ENCODE assay signal across 8 cellular contexts in the genomic region with DNA sequence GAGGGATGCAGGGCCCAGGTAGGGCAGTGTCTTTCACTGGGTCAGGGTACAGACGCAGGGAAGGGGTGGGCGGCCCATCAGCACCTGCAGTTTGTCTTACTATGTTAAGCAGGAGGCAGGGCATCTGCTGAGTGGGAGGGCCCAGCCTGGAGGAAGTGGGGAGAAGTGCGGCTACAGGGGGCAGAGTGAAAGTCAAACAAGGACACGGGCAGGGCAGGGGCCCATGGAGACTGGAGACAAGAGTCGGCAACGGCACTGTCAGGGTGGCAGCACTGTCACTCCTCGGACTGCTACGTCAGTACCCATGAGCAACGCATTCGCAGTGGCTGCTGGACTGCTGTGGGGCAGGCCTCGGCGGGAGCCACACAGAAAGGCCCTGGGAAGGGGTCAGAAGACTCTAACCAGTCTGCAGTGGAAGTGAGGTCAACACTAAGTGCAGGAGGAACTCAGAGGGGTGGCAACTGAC.
DNase-seq lines count a peak whose midpoint lies in the region; ATAC-seq and TF ChIP-seq lines count a peak whose summit lies in the region.

No MANE protein-coding gene starts in this region.

- DNase-seq in effector memory CD8-positive, alpha-beta T cell = peak; percentile 33 to 58 (median 49)
- DNase-seq in stimulated activated CD4-positive, alpha-beta T cell treated with anti-CD3 and anti-CD28 coated beads, Interleukin-2, amount 100 ng/mL, for 24 hours = peak; percentile 43 to 55
- no peak for DNase-seq in NCI-H2107 treated with DMSO at 0.1 percent for 48 hours (lab: John Stamatoyannopoulos, UW; ENCODE audit: unreplicated experiment)
- DNase-seq in NCI-H524 (lab: John Stamatoyannopoulos, UW) = no peak

- 0 out of 2 replicates have a peak, but pooled peaks have one; percentile 10 for TF ChIP-seq CTCF in GM12875 (IDR thresholded peaks at IDR 0.05; ENCODE audit: borderline replicate concordance, insufficient read depth, low read depth, low read length)

- no peaks in the 10 kb centered on the region for H3K9me3 Mint-ChIP-seq in effector memory CD8-positive, alpha-beta T cell

- H3K27ac Mint-ChIP-seq in effector memory CD8-positive, alpha-beta T cell = peak overlapping the region; percentile 66 to 86

- peaks cover 7% of the 10 kb centered on the region for H3K36me3 Mint-ChIP-seq in effector memory CD8-positive, alpha-beta T cell (ENCODE audit: insufficient read depth)

- H3K27me3 Mint-ChIP-seq in effector memory CD8-positive, alpha-beta T cell = no peaks in the 10 kb centered on the region

- ATAC-seq in HG03139 (IDR thresholded peaks at IDR 0.05; ENCODE audit: unreplicated experiment) (peak; percentile 66), HG02763 (IDR thresholded peaks at IDR 0.05; ENCODE audit: unreplicated experiment) (no peak)
- ATAC-seq in activated CD4-positive, CD25-positive, alpha-beta regulatory T cell treated with anti-CD3 and anti-CD28 coated beads, Interleukin-2, amount 50 U/mL, for 24 hours = peak; percentile 69 to 77
- ATAC-seq in effector memory CD8-positive, alpha-beta T cell (replicated peaks) = peak; percentile 95

- H3K4me3 Mint-ChIP-seq in effector memory CD8-positive, alpha-beta T cell = peak overlapping the region; percentile 56 to 61

- no peak overlapping the region for H3K4me3 ChIP-seq in GM12875 (ENCODE audit: low read depth, low read length)

- peaks cover 64 to 79% of the 10 kb centered on the region in 2 donors for H3K4me1 Mint-ChIP-seq in effector memory CD8-positive, alpha-beta T cell (ENCODE audit: low read depth in 2 of 2)

Comparison
In these comparisons a context has a peak if more than half of its experiments do, and no peak if none do; other contexts are left out.
1. DNase-seq: peak in effector memory CD8-positive, alpha-beta T cell (3 of 3) and stimulated activated CD4-positive, alpha-beta T cell treated with anti-CD3 and anti-CD28 coated beads, Interleukin-2, amount 100 ng/mL, for 24 hours (2 of 2); none in NCI-H2107 treated with DMSO at 0.1 percent for 48 hours (single experiment) and NCI-H524 (0 of 2).